ENCODE assay signal across 11 cellular contexts in genomic region chr3:138078901-138079344, GRCh38. TPM values are rescaled to one million over a fixed set of nuclear protein-coding genes. Genes with fewer than 3 reads are reported as not detected.
DNase-seq lines count a peak whose midpoint lies in the region; ATAC-seq and TF ChIP-seq lines count a peak whose summit lies in the region.
"Had no signal": no experiment of that assay in that cellular context is flagged by ENCODE, and none has a peak within 500 bp of the region (broad histone marks: within the 10 kb centered on the region; RNA-seq: fewer than 3 reads in every experiment).

No MANE protein-coding gene starts in this region.

- H3K4me1 ChIP-seq in naive thymus-derived CD4-positive, alpha-beta T cell (ENCODE audit: control insufficient read depth in 2 of 2, insufficient read depth in 2 of 2, low read length in 2 of 2), result peaks cover 0 to 4% of the 10 kb centered on the region in 2 donors

- H3K27me3 ChIP-seq in brain microvascular endothelial cell (replicated peaks), result no peaks in the 10 kb centered on the region
- H3K27me3 ChIP-seq in naive thymus-derived CD4-positive, alpha-beta T cell (ENCODE audit: control insufficient read depth in 2 of 2, insufficient read depth in 2 of 2, low read length in 2 of 2), result no peaks in the 10 kb centered on the region
- H3K27me3 ChIP-seq: esophagus muscularis mucosa had no signal

- in situ Hi-C loops in brain microvascular endothelial cell (cut with HindIII; ENCODE audit: low pct_ligation_motif_present, low sequenced_read_pairs), result no loop called here

- no peaks in the 10 kb centered on the region for H3K9me3 ChIP-seq in naive thymus-derived CD4-positive, alpha-beta T cell (ENCODE audit: control insufficient read depth in 2 of 3, low read length in 3 of 3)

- TF ChIP-seq CTCF in brain microvascular endothelial cell (IDR thresholded peaks at IDR 0.05; ENCODE audit: low read depth, low read length, missing control alignments), result peak; percentile 4

- intact Hi-C loops in naive thymus-derived CD4-positive, alpha-beta T cell (cut with micrococcal nuclease), result no loop called here

- H3K4me1 Mint-ChIP-seq in naive thymus-derived CD4-positive, alpha-beta T cell, result peaks cover 0 to 30% (median 18%) of the 10 kb centered on the region in 7 donors

- H3K27me3 Mint-ChIP-seq in naive thymus-derived CD4-positive, alpha-beta T cell, result peaks cover 0 to 18% (median 5%) of the 10 kb centered on the region in 5 donors

- H3K27ac ChIP-seq in brain microvascular endothelial cell, result peak overlapping the region; percentile 90
- H3K27ac ChIP-seq in naive thymus-derived CD4-positive, alpha-beta T cell (ENCODE audit: low read depth, low read length), result no peak overlapping the region
- H3K27ac ChIP-seq in substantia nigra (ENCODE audit: low read depth, low read length, poor library complexity, severe bottlenecking), result no peak overlapping the region
- H3K27ac ChIP-seq: esophagus muscularis mucosa had no signal

- no peak overlapping the region for H3K27ac Mint-ChIP-seq in naive thymus-derived CD4-positive, alpha-beta T cell
- H3K27ac Mint-ChIP-seq: natural killer cell treated with Interleukin-12 subunit alpha and Interleukin-12 subunit beta and Interleukin-15 and Interleukin-18, amount 100 ng/mL, for 72 hours had no signal

- peaks cover 10% of the 10 kb centered on the region for H3K36me3 ChIP-seq in brain microvascular endothelial cell (replicated peaks)
- no peaks in the 10 kb centered on the region for H3K36me3 ChIP-seq in naive thymus-derived CD4-positive, alpha-beta T cell (ENCODE audit: control insufficient read depth in 2 of 3, insufficient read depth in 3 of 3, low read length in 3 of 3)

- POLR2A ChIA-PET in naive thymus-derived CD4-positive, alpha-beta T cell (lab: Charles Lee), result no interaction called here

- H3K4me3 Mint-ChIP-seq in naive thymus-derived CD4-positive, alpha-beta T cell, result no peak overlapping the region
- H3K4me3 Mint-ChIP-seq: natural killer cell treated with Interleukin-12 subunit alpha and Interleukin-12 subunit beta and Interleukin-15 and Interleukin-18, amount 100 ng/mL, for 72 hours had no signal

- H3K4me3 ChIP-seq in brain microvascular endothelial cell (ENCODE audit: low read depth, low read length), result no peak overlapping the region
- no peak overlapping the region for H3K4me3 ChIP-seq in naive thymus-derived CD4-positive, alpha-beta T cell (ENCODE audit: low read length)
- H3K4me3 ChIP-seq: esophagus muscularis mucosa had no signal

- ATAC-seq in naive thymus-derived CD4-positive, alpha-beta T cell, result peak; percentile 82
- ATAC-seq: natural killer cell treated with Interleukin-12 subunit alpha and Interleukin-12 subunit beta and Interleukin-15 and Interleukin-18, amount 100 ng/mL, for 72 hours had no signal

- DNase-seq in Daoy (ENCODE audit: low read depth), result peak; percentile 95
- peak; percentile 96 for DNase-seq in M059J (ENCODE audit: low read depth)
- peak; percentile 98 for DNase-seq in brain microvascular endothelial cell
- no peak for DNase-seq in naive thymus-derived CD4-positive, alpha-beta T cell
- DNase-seq in NAMALWA (ENCODE audit: low spot score), result no peak
- DNase-seq in SHP77 treated with DMSO at 0.1 percent for 48 hours (lab: John Stamatoyannopoulos, UW), result no peak
- DNase-seq in substantia nigra (lab: John Stamatoyannopoulos, UW), result no peak
- DNase-seq: KG1, RPMI8226 had no signal

- CTCF ChIA-PET in naive thymus-derived CD4-positive, alpha-beta T cell (lab: Charles Lee), result no interaction called here

- H3K9me3 Mint-ChIP-seq in naive thymus-derived CD4-positive, alpha-beta T cell, result peaks cover 0 to 3% (median 0%) of the 10 kb centered on the region in 11 donors
- H3K9me3 Mint-ChIP-seq: natural killer cell treated with Interleukin-12 subunit alpha and Interleukin-12 subunit beta and Interleukin-15 and Interleukin-18, amount 100 ng/mL, for 72 hours had no signal

- peaks cover 0 to 1% (median 0%) of the 10 kb centered on the region in 5 donors for H3K36me3 Mint-ChIP-seq in naive thymus-derived CD4-positive, alpha-beta T cell
- H3K36me3 Mint-ChIP-seq: natural killer cell treated with Interleukin-12 subunit alpha and Interleukin-12 subunit beta and Interleukin-15 and Interleukin-18, amount 100 ng/mL, for 72 hours had no signal

RNA-seq across cellular contexts. Expression of gene DZIP1L, which starts 36.5 kb away (rescaled TPM):
- total RNA-seq in Daoy (2014; rRNA removed; shearing (Covaris generic)), result 8.2 and 9.7 TPM in 2 replicates
- total RNA-seq in M059J (2014; rRNA removed; shearing (Covaris generic)), result 14.7 and 15.8 TPM in 2 replicates
- total RNA-seq in naive thymus-derived CD4-positive, alpha-beta T cell, result under 1 TPM in 1 of 5 experiments, not detected in 4; 0.15 TPM
- not detected for polyA plus RNA-seq in naive thymus-derived CD4-positive, alpha-beta T cell
- total RNA-seq: natural killer cell treated with Interleukin-12 subunit alpha and Interleukin-12 subunit beta and Interleukin-15 and Interleukin-18, amount 100 ng/mL, for 72 hours had no signal

RNA-seq across cellular contexts. Expression of gene A4GNT, which starts 53.3 kb away (rescaled TPM):
- not detected in 2 replicates for total RNA-seq in Daoy (2014; rRNA removed; shearing (Covaris generic))
- total RNA-seq in M059J (2014; rRNA removed; shearing (Covaris generic)), result not detected in 2 replicates
- not detected for total RNA-seq in naive thymus-derived CD4-positive, alpha-beta T cell
- polyA plus RNA-seq in naive thymus-derived CD4-positive, alpha-beta T cell, result not detected
- total RNA-seq: esophagus muscularis mucosa; natural killer cell treated with Interleukin-12 subunit alpha and Interleukin-12 subunit beta and Interleukin-15 and Interleukin-18, amount 100 ng/mL, for 72 hours had no signal

Comparison
In these comparisons a context has a peak if more than half of its experiments do, and no peak if none do; other contexts are left out.
1. DNase-seq: peak in Daoy (single experiment), M059J (single experiment) and brain microvascular endothelial cell (single experiment); none in naive thymus-derived CD4-positive, alpha-beta T cell (0 of 9), NAMALWA (single experiment), SHP77 treated with DMSO at 0.1 percent for 48 hours (single experiment) and substantia nigra (0 of 49).